4 cellular contexts compared by ENCODE assay signal in the genomic region with DNA sequence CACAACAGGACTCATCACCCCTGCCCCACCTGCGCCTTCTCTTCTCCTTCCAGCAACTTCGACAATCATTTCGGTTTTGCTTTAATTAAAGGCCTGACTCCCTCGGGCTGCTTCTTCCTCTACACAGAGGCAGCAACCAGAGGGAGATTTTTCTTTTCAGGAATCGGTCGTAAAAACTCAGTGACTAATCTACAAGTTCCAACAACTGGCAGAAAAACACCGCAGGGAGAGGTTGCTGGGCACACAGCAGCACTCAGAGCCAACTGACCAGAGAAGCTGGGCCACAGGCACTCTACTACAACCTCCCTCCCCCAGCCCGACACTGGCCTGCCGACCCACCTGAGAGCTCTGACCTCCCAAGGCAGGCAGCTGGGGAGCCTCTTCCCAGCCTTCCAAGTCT. TPM values are rescaled to one million over a fixed set of nuclear protein-coding genes. Genes with fewer than 3 reads are reported as not detected.
"Had no signal": no experiment of that assay in that cellular context is flagged by ENCODE, and none has a peak within 500 bp of the region (broad histone marks: within the 10 kb centered on the region; RNA-seq: fewer than 3 reads in every experiment).

No MANE protein-coding gene starts in this region.

RNA-seq across cellular contexts. Expression of a gene that starts 36.0 kb away (rescaled TPM):
- total RNA-seq: left ventricle myocardium superior, mammary epithelial cell, myocyte had no signal
- polyA plus RNA-seq: hepatocyte had no signal
